Comparison of ENCODE assay signal across 8 cellular contexts in the genomic region with DNA sequence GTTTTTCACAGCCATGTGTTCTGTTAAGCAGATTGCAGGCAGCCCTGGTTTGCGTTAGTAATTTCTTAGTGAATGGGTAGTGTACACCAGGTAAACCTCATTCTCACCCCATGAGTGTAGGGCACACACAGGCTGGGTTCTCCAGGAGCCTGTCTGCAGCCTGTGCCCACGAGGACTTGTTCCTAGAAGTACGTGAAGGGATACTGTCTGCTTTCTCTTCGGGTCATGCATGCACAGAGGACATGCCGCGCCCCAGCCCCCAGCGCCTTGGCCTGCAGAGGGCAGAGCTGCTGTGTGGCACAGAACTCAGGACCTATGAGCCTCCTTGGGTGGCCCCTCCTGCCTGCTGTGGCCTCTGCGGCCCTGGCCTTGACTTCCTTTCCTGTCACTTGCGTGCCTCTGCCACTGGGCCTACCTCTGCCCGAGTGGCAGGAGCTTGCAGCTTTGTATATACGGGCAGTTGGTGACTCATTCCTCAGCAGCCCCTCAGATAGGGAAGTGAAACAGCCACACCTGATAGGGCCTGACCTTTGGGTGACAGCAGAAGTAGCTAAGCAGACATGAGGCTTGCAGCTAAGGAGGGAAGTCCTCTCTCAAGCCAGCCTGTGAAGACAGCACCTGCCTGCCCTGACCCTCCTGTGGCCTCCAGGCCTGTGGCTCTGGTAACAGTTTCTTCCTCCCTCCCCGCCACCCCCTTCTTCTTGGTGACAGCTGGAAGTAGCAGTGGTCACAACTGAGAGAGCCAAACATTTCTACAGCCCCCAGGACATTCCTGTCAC. TPM values are rescaled to one million over a fixed set of nuclear protein-coding genes. Genes with fewer than 3 reads are reported as not detected.
DNase-seq lines count a peak whose midpoint lies in the region; ATAC-seq and TF ChIP-seq lines count a peak whose summit lies in the region.

No MANE protein-coding gene starts in this region.

- CTCF ChIA-PET in WTC11 (lab: Charles Lee): interaction anchor here (0.5 to 3.4 kb wide), 19 partner anchors 9 to 313 kb away, joined by 3 to 24 read pairs (median 4); a partner anchor contains a TSS

- no peaks in the 10 kb centered on the region; the same call in 1 of the 2 replicates for H3F3A ChIP-seq in DOHH2 (ENCODE audit: control insufficient read depth, insufficient read depth)

- H3K27ac ChIP-seq in DOHH2 (ENCODE audit: low read depth, low read length): peak overlapping the region; percentile 45
- H3K27ac ChIP-seq in lower lobe of right lung: peak overlapping the region; percentile 87

- H3K27ac Mint-ChIP-seq in WTC11: no peak overlapping the region
- peak overlapping the region; percentile 98 for H3K27ac Mint-ChIP-seq in chondrocyte (ENCODE audit: unreplicated experiment)

- ATAC-seq in GM21423 (IDR thresholded peaks at IDR 0.05; ENCODE audit: unreplicated experiment): peak; percentile 58
- ATAC-seq in WTC11: peak; percentile 85
- peak; percentile 76 to 87 for ATAC-seq in lower lobe of right lung

- DNase-seq in HuH-7 (ENCODE audit: low spot score) (peak; percentile 74), WTC11 (ENCODE audit: low spot score) (peak; percentile 66), chondrocyte (ENCODE audit: low spot score) (no peak), lower lobe of right lung (peak; percentile 95), SK-N-DZ (ENCODE audit: low spot score) (no peak)
- DNase-seq in stimulated activated CD8-positive, alpha-beta memory T cell treated with anti-CD3 and anti-CD28 coated beads, Interleukin-4, amount 100 ng/mL, for 1 hour (ENCODE audit: low read depth in 2 of 2, low spot score in 1 of 2): peak; percentile 44 to 50

- H3K4me1 Mint-ChIP-seq in WTC11: peaks cover 7% of the 10 kb centered on the region; the same call in 1 of the 2 replicates
- peaks cover 63% of the 10 kb centered on the region for H3K4me1 Mint-ChIP-seq in chondrocyte (ENCODE audit: low read depth)

- H3K4me2 ChIP-seq in DOHH2 (ENCODE audit: low read length): peak overlapping the region; percentile 69

- H3K27me3 Mint-ChIP-seq in WTC11 (ENCODE audit: low read depth) (no peaks in the 10 kb centered on the region), chondrocyte (ENCODE audit: low read depth) (no peaks in the 10 kb centered on the region)

- H3K36me3 ChIP-seq in DOHH2 (ENCODE audit: control insufficient read depth, low read length) (peaks cover 31% of the 10 kb centered on the region), lower lobe of right lung (no peaks in the 10 kb centered on the region)

- H3K36me3 Mint-ChIP-seq in WTC11: peaks cover 14% of the 10 kb centered on the region
- H3K36me3 Mint-ChIP-seq in chondrocyte (ENCODE audit: low read depth): peaks cover 2% of the 10 kb centered on the region

- peak; percentile 66 for TF ChIP-seq CTCF in DOHH2 (IDR thresholded peaks at IDR 0.05; ENCODE audit: low read depth, low read length, poor library complexity, severe bottlenecking)
- TF ChIP-seq CTCF in WTC11 (IDR thresholded peaks at IDR 0.05): 0 out of 2 replicates have a peak, but pooled peaks have one; percentile 12
- peak; percentile 63 for TF ChIP-seq CTCF in chondrocyte (IDR thresholded peaks at IDR 0.05)
- TF ChIP-seq CTCF in lower lobe of right lung (IDR thresholded peaks at IDR 0.05): peak; percentile 80

- peaks cover 24% of the 10 kb centered on the region for H4K20me1 ChIP-seq in DOHH2 (ENCODE audit: control insufficient read depth, insufficient read depth, low read depth, low read length)

- H3K4me3 ChIP-seq in DOHH2 (ENCODE audit: low read length): peak overlapping the region; percentile 40
- H3K4me3 ChIP-seq in lower lobe of right lung: peak overlapping the region; percentile 24

- H3K27me3 ChIP-seq in DOHH2 (ENCODE audit: control insufficient read depth, low read length): no peaks in the 10 kb centered on the region
- no peaks in the 10 kb centered on the region for H3K27me3 ChIP-seq in lower lobe of right lung (ENCODE audit: low read depth)

- peaks cover 55% of the 10 kb centered on the region for H3K4me1 ChIP-seq in DOHH2 (ENCODE audit: control insufficient read depth, low read length)
- peaks cover 68% of the 10 kb centered on the region for H3K4me1 ChIP-seq in lower lobe of right lung

- POLR2A ChIA-PET in WTC11 (lab: Charles Lee): interaction anchor here (0.6 kb wide), 1 partner anchor 41 kb away, joined by 6 read pairs; no protein-coding TSS in a partner anchor

- H3K9me2 ChIP-seq in DOHH2 (replicated peaks; ENCODE audit: control insufficient read depth, low read length): no peaks in the 10 kb centered on the region

- no peaks in the 10 kb centered on the region for H3K9me3 Mint-ChIP-seq in WTC11
- H3K9me3 Mint-ChIP-seq in chondrocyte (ENCODE audit: low read depth): no peaks in the 10 kb centered on the region

- H3K9me3 ChIP-seq in DOHH2 (ENCODE audit: control insufficient read depth, insufficient read depth, low read length) (no peaks in the 10 kb centered on the region), lower lobe of right lung (no peaks in the 10 kb centered on the region)

- intact Hi-C loops in lower lobe of right lung (cut with DNase I): no loop called here

- H3K4me3 Mint-ChIP-seq in WTC11: no peak overlapping the region
- peak overlapping the region; percentile 2 for H3K4me3 Mint-ChIP-seq in chondrocyte (ENCODE audit: unreplicated experiment)

- peaks cover 11% of the 10 kb centered on the region for H3K79me2 ChIP-seq in DOHH2 (ENCODE audit: control insufficient read depth, low read length)

TF ChIP-seq in WTC11, 78 proteins besides CTCF, POLR2A, EP300 and RAD21:
- TF ChIP-seq FOXK1 (CRISPR knock-in tag; IDR thresholded peaks at IDR 0.05) (no peak), GABPB1 (CRISPR knock-in tag; IDR thresholded peaks at IDR 0.05) (peak; percentile 87)
TF ChIP-seq in WTC11: peak in this region for 1.

RNA-seq across cellular contexts. Expression of a gene that starts 19.5 kb away (rescaled TPM):
- 25.7 to 30.1 TPM (median 27.8 TPM) in 3 replicates for total RNA-seq in WTC11 (2021)
- 7.3 to 12.9 TPM (median 8.7 TPM) in 3 replicates for total RNA-seq in chondrocyte
- 11.2 TPM for total RNA-seq in lower lobe of right lung
- polyA plus RNA-seq in SK-N-DZ (2014; cell fraction: cytosol; rRNA removed): 20.4 and 33.5 TPM in 2 replicates
- polyA plus RNA-seq in SK-N-DZ (2014; cell fraction: nucleus; rRNA removed): 23.3 and 50.7 TPM in 2 replicates

RNA-seq across cellular contexts. Expression of a gene that starts 47.6 kb away (rescaled TPM):
- total RNA-seq in WTC11 (2021) (65.7 to 70.1 TPM (median 67.0 TPM) in 3 replicates), chondrocyte (20.6 to 29.3 TPM (median 22.4 TPM) in 3 replicates), lower lobe of right lung (1.9 TPM)
- 49.6 and 50.5 TPM in 2 replicates for polyA plus RNA-seq in SK-N-DZ (2014; cell fraction: cytosol; rRNA removed)
- 80.5 and 89.5 TPM in 2 replicates for polyA plus RNA-seq in SK-N-DZ (2014; cell fraction: nucleus; rRNA removed)

Comparison
In these comparisons a context has a peak if more than half of its experiments do, and no peak if none do; other contexts are left out.
1. CTCF ChIP-seq: peak in every context shown above with its lines; median percentile 80 in lower lobe of right lung; 66 in DOHH2; 63 in chondrocyte; 12 in WTC11.
2. DNase-seq: peak in HuH-7 (single experiment), WTC11 (single experiment), lower lobe of right lung (single experiment) and stimulated activated CD8-positive, alpha-beta memory T cell treated with anti-CD3 and anti-CD28 coated beads, Interleukin-4, amount 100 ng/mL, for 1 hour (2 of 2); none in chondrocyte (single experiment) and SK-N-DZ (single experiment).
3. Peak in every context shown above with its lines, with median percentiles within 50 percentile points of each other: ATAC-seq.